Comparison of ENCODE assay signal across 18 cellular contexts in the genomic region with DNA sequence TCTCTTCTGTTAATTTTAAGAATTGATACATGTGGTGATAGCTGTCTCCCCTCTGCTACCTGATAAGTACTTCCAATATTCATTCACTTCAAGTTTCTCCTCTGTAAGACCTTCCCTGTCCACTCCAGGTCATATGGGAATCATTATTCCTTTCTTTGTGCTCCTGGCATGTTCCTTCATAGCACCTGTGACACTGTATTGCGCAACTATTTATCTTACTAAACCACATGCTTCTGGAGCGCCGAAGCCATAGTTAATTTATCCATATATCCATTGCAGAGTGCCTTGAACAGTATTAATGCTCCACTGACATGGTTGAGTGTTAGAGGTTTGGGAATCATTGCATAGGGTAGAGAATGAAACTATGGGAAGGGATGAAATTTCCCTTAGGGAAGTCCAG. TPM values are rescaled to one million over a fixed set of nuclear protein-coding genes. Genes with fewer than 3 reads are reported as not detected.
DNase-seq lines count a peak whose midpoint lies in the region; ATAC-seq, FAIRE-seq and TF ChIP-seq lines count a peak whose summit lies in the region.
"Had no signal": no experiment of that assay in that cellular context is flagged by ENCODE, and none has a peak within 500 bp of the region (broad histone marks: within the 10 kb centered on the region; RNA-seq: fewer than 3 reads in every experiment).

No MANE protein-coding gene starts in this region.

- H3K9me2 ChIP-seq in GM23338 (ENCODE audit: insufficient read depth), result peaks cover 4% of the 10 kb centered on the region; the same call in 1 of the 2 replicates

- H3K27me3 ChIP-seq in KMS-11 (ENCODE audit: insufficient read depth, low read depth) (no peaks in the 10 kb centered on the region), bronchial epithelial cell (ENCODE audit: control insufficient read depth, insufficient read depth, low read length) (no peaks in the 10 kb centered on the region), colonic mucosa (no peaks in the 10 kb centered on the region), GM23338 (ENCODE audit: insufficient read depth) (no peaks in the 10 kb centered on the region)

- H4K20me1 ChIP-seq in KMS-11 (ENCODE audit: insufficient read depth) (no peaks in the 10 kb centered on the region), GM23338 (replicated peaks; ENCODE audit: insufficient read depth) (no peaks in the 10 kb centered on the region)
- H4K20me1 ChIP-seq: BLaER1 had no signal

- DNase-seq in NCI-H510A treated with DMSO at 0.1 percent for 48 hours (lab: John Stamatoyannopoulos, UW), result peak; percentile 43
- no peak for DNase-seq in NCI-H510A (lab: John Stamatoyannopoulos, UW)
- DNase-seq in bronchial epithelial cell (ENCODE audit: low read depth), result peak; percentile 15
- DNase-seq in colonic mucosa, result no peak
- DNase-seq in GM23338 (ENCODE audit: low spot score), result no peak
- DNase-seq in activated effector memory CD4-positive, alpha-beta T cell treated with anti-CD3 and anti-CD28 coated beads, Interleukin-2, amount 50 U/mL, for 16 hours, result no peak
- DNase-seq: AML-193, GOT3, Karpas-422 had no signal

- H3K36me3 ChIP-seq in KMS-11 (ENCODE audit: insufficient read depth), result no peaks in the 10 kb centered on the region
- H3K36me3 ChIP-seq in bronchial epithelial cell (ENCODE audit: control insufficient read depth, insufficient read depth, low read length), result no peaks in the 10 kb centered on the region
- H3K36me3 ChIP-seq in colonic mucosa, result no peaks in the 10 kb centered on the region
- no peaks in the 10 kb centered on the region for H3K36me3 ChIP-seq in GM23338 (ENCODE audit: insufficient read depth)
- H3K36me3 ChIP-seq: BLaER1, HAP-1 had no signal

- H3K27me3 Mint-ChIP-seq in GM23338 (ENCODE audit: insufficient read depth, low read depth, poor library complexity), result peaks cover 3% of the 10 kb centered on the region
- H3K27me3 Mint-ChIP-seq: IgD-negative memory B cell had no signal

- H3K4me2 ChIP-seq in KMS-11, result peak overlapping the region; percentile 62; the same call in 1 of the 2 replicates
- no peak overlapping the region for H3K4me2 ChIP-seq in GM23338
- H3K4me2 ChIP-seq: BLaER1 had no signal

- H3K4me3 Mint-ChIP-seq in GM23338, result no peak overlapping the region
- H3K4me3 Mint-ChIP-seq: IgD-negative memory B cell had no signal

- peaks cover under 1% of the 10 kb centered on the region; the same call in 1 of the 3 replicates for H3K4me1 Mint-ChIP-seq in GM23338

- H3K27ac ChIP-seq in KMS-11, result peak overlapping the region; percentile 52; the same call in 1 of the 2 replicates
- H3K27ac ChIP-seq in colonic mucosa, result no peak overlapping the region
- H3K27ac ChIP-seq in GM23338 (ENCODE audit: low read depth), result no peak overlapping the region
- H3K27ac ChIP-seq: 22Rv1, BLaER1, HL-60 had no signal

- intact Hi-C loops in colonic mucosa (cut with DNase I), result no loop called here

- H3K36me3 Mint-ChIP-seq in GM23338 (ENCODE audit: low read depth), result no peaks in the 10 kb centered on the region
- H3K36me3 Mint-ChIP-seq: IgD-negative memory B cell had no signal

- H3K27ac Mint-ChIP-seq in GM23338, result no peak overlapping the region
- H3K27ac Mint-ChIP-seq: IgD-negative memory B cell had no signal

- no peak overlapping the region for H2AFZ ChIP-seq in KMS-11 (ENCODE audit: low read depth)
- no peak overlapping the region; the same call in 1 of the 2 replicates for H2AFZ ChIP-seq in GM23338

- no peaks in the 10 kb centered on the region for H3K9me3 ChIP-seq in colonic mucosa
- H3K9me3 ChIP-seq: BLaER1, HAP-1 had no signal

- no peak for TF ChIP-seq CTCF in KMS-11 (conservative IDR thresholded peaks at IDR 0.05; ENCODE audit: low read depth, low read length)
- no peak for TF ChIP-seq CTCF in bronchial epithelial cell (IDR thresholded peaks at IDR 0.05; ENCODE audit: insufficient read depth, low read length, severe bottlenecking)
- TF ChIP-seq CTCF in colonic mucosa (IDR thresholded peaks at IDR 0.05), result no peak
- TF ChIP-seq CTCF in GM23338 (conservative IDR thresholded peaks at IDR 0.05; ENCODE audit: low read depth in 2 of 2), result no peak

- H3K79me2 ChIP-seq in KMS-11 (ENCODE audit: insufficient read depth, low read depth) (peaks cover 92% of the 10 kb centered on the region), GM23338 (replicated peaks; ENCODE audit: insufficient read depth) (no peaks in the 10 kb centered on the region)

- H3K9ac ChIP-seq in KMS-11 (no peak overlapping the region; the same call in 1 of the 2 replicates), colonic mucosa (ENCODE audit: low read depth in 2 of 2, low read length in 2 of 2) (no peak overlapping the region)
- H3K9ac ChIP-seq: BLaER1 had no signal

- no peak for FAIRE-seq in bronchial epithelial cell (lab: Jason Lieb, UNC)
- FAIRE-seq: GM12878 had no signal

- no peaks in the 10 kb centered on the region for H3K9me3 Mint-ChIP-seq in GM23338
- H3K9me3 Mint-ChIP-seq: IgD-negative memory B cell had no signal

- H3K4me1 ChIP-seq in KMS-11 (ENCODE audit: low read depth, poor library complexity, severe bottlenecking) (peaks cover 56% of the 10 kb centered on the region), colonic mucosa (no peaks in the 10 kb centered on the region), GM23338 (ENCODE audit: insufficient read depth) (no peaks in the 10 kb centered on the region)
- H3K4me1 ChIP-seq: BLaER1 had no signal

- ATAC-seq in GM21447 (IDR thresholded peaks at IDR 0.05; ENCODE audit: unreplicated experiment), result no peak
- ATAC-seq in GM23338, result no peak
- ATAC-seq: GM12878 had no signal

- H3F3A ChIP-seq in GM23338 (replicated peaks; ENCODE audit: low read depth), result no peaks in the 10 kb centered on the region

- H3K4me3 ChIP-seq in KMS-11 (IDR thresholded peaks at IDR 0.05; ENCODE audit: insufficient read depth, low read depth, low read length), result no peak overlapping the region
- H3K4me3 ChIP-seq in bronchial epithelial cell (ENCODE audit: low read depth, low read length), result no peak overlapping the region
- no peak overlapping the region for H3K4me3 ChIP-seq in colonic mucosa
- no peak overlapping the region for H3K4me3 ChIP-seq in GM23338
- H3K4me3 ChIP-seq: BLaER1, GM12878, HAP-1 had no signal

TF ChIP-seq in GM23338, 12 proteins besides CTCF, POLR2A, EP300 and RAD21 (continues in another document):
- TF ChIP-seq EZH2phosphoT487 (IDR thresholded peaks at IDR 0.05; ENCODE audit: unreplicated experiment), result no peak
- TF ChIP-seq EZH2 (IDR thresholded peaks at IDR 0.05; ENCODE audit: low read depth, unreplicated experiment), result no peak
- no peak for TF ChIP-seq NANOG (IDR thresholded peaks at IDR 0.05; ENCODE audit: borderline replicate concordance)
- TF ChIP-seq ZNF331 (CRISPR knock-in tag; IDR thresholded peaks at IDR 0.05; ENCODE audit: low read depth), result no peak
- TF ChIP-seq STAT1 (IDR thresholded peaks at IDR 0.05; ENCODE audit: unreplicated experiment), result no peak
- no peak for TF ChIP-seq CREB1 (CRISPR knock-in tag; IDR thresholded peaks at IDR 0.05; ENCODE audit: low read depth)

RNA-seq across cellular contexts. Expression of a gene that starts 7.9 kb away (rescaled TPM):
- total RNA-seq in bronchial epithelial cell, result 19.5 and 22.5 TPM in 2 replicates
- 10 to 100 TPM; 21.1 to 28.7 TPM for total RNA-seq in colonic mucosa
- 50.9 and 77.0 TPM in 2 replicates for total RNA-seq in GM23338 (2014; rRNA removed; shearing (Covaris generic))
- polyA plus RNA-seq in GM23338 (2016; fragmentation: Nextera tagmentation; extraction: Ambion mirVana), result 58.9 and 59.7 TPM in 2 replicates

RNA-seq across cellular contexts. Expression of a gene that starts 11.9 kb away (rescaled TPM):
- total RNA-seq in bronchial epithelial cell (6.1 and 7.6 TPM in 2 replicates), colonic mucosa (10 to 100 TPM in 1 of 2 donors, 1 to 10 TPM in 1; 5.3 to 10.7 TPM)
- total RNA-seq in GM23338 (2014; rRNA removed; shearing (Covaris generic)), result 13.2 and 16.5 TPM in 2 replicates
- polyA plus RNA-seq in GM23338 (2016; fragmentation: Nextera tagmentation; extraction: Ambion mirVana), result 12.1 and 13.2 TPM in 2 replicates
- total RNA-seq: G401 had no signal

Comparison
In these comparisons a context has a peak if more than half of its experiments do, and no peak if none do; other contexts are left out.
1. DNase-seq: peak in NCI-H510A treated with DMSO at 0.1 percent for 48 hours (single experiment) and bronchial epithelial cell (single experiment); none in NCI-H510A (single experiment), colonic mucosa (single experiment), GM23338 (single experiment) and activated effector memory CD4-positive, alpha-beta T cell treated with anti-CD3 and anti-CD28 coated beads, Interleukin-2, amount 50 U/mL, for 16 hours (single experiment).